In genomic region chr5:33277061-33277460, GRCh38 we compare ENCODE assay signal across 1 cellular context.
TF ChIP-seq lines count a peak whose summit lies in the region.

No MANE protein-coding gene starts in this region.

TF ChIP-seq in IMR-90, 13 proteins besides CTCF, POLR2A, EP300 and RAD21 (continued from another document):
- TF ChIP-seq NFE2L2 (IDR thresholded peaks at IDR 0.05; ENCODE audit: low read depth, low read length) = no peak
- TF ChIP-seq BHLHE40 (IDR thresholded peaks at IDR 0.05; ENCODE audit: low read depth, low read length) = no peak
- no peak for TF ChIP-seq CEBPB (IDR thresholded peaks at IDR 0.05; ENCODE audit: low read depth, low read length)
- no peak for TF ChIP-seq RFX5 (IDR thresholded peaks at IDR 0.05; ENCODE audit: low read depth, low read length)
- TF ChIP-seq MAFK (IDR thresholded peaks at IDR 0.05; ENCODE audit: low read depth, low read length) = no peak
